28 cellular contexts compared by ENCODE assay signal in genomic region chr1:9284061-9284460, GRCh38. TPM values are rescaled to one million over a fixed set of nuclear protein-coding genes. Genes with fewer than 3 reads are reported as not detected.
DNase-seq lines count a peak whose midpoint lies in the region; ATAC-seq and TF ChIP-seq lines count a peak whose summit lies in the region.
"Had no signal": no experiment of that assay in that cellular context is flagged by ENCODE, and none has a peak within 500 bp of the region (broad histone marks: within the 10 kb centered on the region; RNA-seq: fewer than 3 reads in every experiment).

No MANE protein-coding gene starts in this region.

- peak; percentile 35 for ATAC-seq in activated CD8-positive, alpha-beta memory T cell treated with anti-CD3 and anti-CD28 coated beads, Interleukin-2, amount 10 ng/mL, durations not matched to agents 7 days and 5 days
- ATAC-seq in activated T-helper 17 cell treated with anti-CD3 and anti-CD28 coated beads, Interleukin-2, amount 50 U/mL, for 72 hours (replicated peaks) = peak; percentile 27
- ATAC-seq in naive thymus-derived CD4-positive, alpha-beta T cell = peak; percentile 48
- ATAC-seq in HG03520 (IDR thresholded peaks at IDR 0.05; ENCODE audit: unreplicated experiment) = no peak
- ATAC-seq: heart left ventricle, left lobe of liver, right cardiac atrium, WTC11 had no signal

- H3K27me3 Mint-ChIP-seq in activated CD8-positive, alpha-beta memory T cell treated with anti-CD3 and anti-CD28 coated beads, Interleukin-2, amount 10 ng/mL, durations not matched to agents 7 days and 5 days = peaks cover 2% of the 10 kb centered on the region
- H3K27me3 Mint-ChIP-seq in activated T-helper 17 cell treated with anti-CD3 and anti-CD28 coated beads, Interleukin-2, amount 50 U/mL, for 72 hours = no peaks in the 10 kb centered on the region
- peaks cover 0 to 6% (median 0%) of the 10 kb centered on the region in 5 donors for H3K27me3 Mint-ChIP-seq in naive thymus-derived CD4-positive, alpha-beta T cell

- peaks cover 0 to 7% (median 0%) of the 10 kb centered on the region in 3 experiments for H3K9me3 ChIP-seq in naive thymus-derived CD4-positive, alpha-beta T cell (ENCODE audit: control insufficient read depth in 2 of 3, low read length in 3 of 3)

- DNase-seq in activated CD8-positive, alpha-beta memory T cell treated with anti-CD3 and anti-CD28 coated beads, Interleukin-2, amount 10 ng/mL, durations not matched to agents 7 days and 5 days = peak; percentile 58
- no peak for DNase-seq in activated CD8-positive, alpha-beta memory T cell treated with anti-CD3 and anti-CD28 coated beads, Interleukin-2, amount 50 U/mL, for 4 hours
- DNase-seq in GM13976 (ENCODE audit: low spot score) = peak; percentile 38
- peak in 4 of 9 donors; percentile 35 to 42 (median 38) for DNase-seq in naive thymus-derived CD4-positive, alpha-beta T cell
- no peak for DNase-seq in SHP77 treated with DMSO at 0.1 percent for 48 hours (lab: John Stamatoyannopoulos, UW)
- no peak for DNase-seq in ureter (ENCODE audit: low spot score)
- DNase-seq: activated effector memory CD4-positive, alpha-beta T cell treated with anti-CD3 and anti-CD28 coated beads, Interleukin-2, amount 50 U/mL, for 16 hours; caudate nucleus; HCEC 1CT; heart left ventricle; NCI-H2029; NCI-H226; NCI-H748 treated with DMSO at 0.1 percent for 48 hours; nephron progenitor cell; SK-N-SH; stimulated activated CD4-positive, alpha-beta T cell treated with anti-CD3 and anti-CD28 coated beads, Interleukin-4, amount 100 ng/mL, for 4 hours; stomach; T1000 had no signal

- intact Hi-C loops in naive thymus-derived CD4-positive, alpha-beta T cell (cut with micrococcal nuclease) = loop anchor here in 1 of 2 donors (10.0 kb wide), 1 partner anchor 301 kb away; the partner anchor contains the start of gene TMEM201

- H3K4me3 Mint-ChIP-seq in activated CD8-positive, alpha-beta memory T cell treated with anti-CD3 and anti-CD28 coated beads, Interleukin-2, amount 10 ng/mL, durations not matched to agents 7 days and 5 days = peak overlapping the region; percentile 61
- H3K4me3 Mint-ChIP-seq in activated T-helper 17 cell treated with anti-CD3 and anti-CD28 coated beads, Interleukin-2, amount 50 U/mL, for 72 hours = peak overlapping the region; percentile 11
- peak overlapping the region; percentile 22 to 84 (median 48) for H3K4me3 Mint-ChIP-seq in naive thymus-derived CD4-positive, alpha-beta T cell
- H3K4me3 Mint-ChIP-seq: nephron progenitor cell, WTC11 had no signal

- peak overlapping the region; percentile 91 for H3K27ac Mint-ChIP-seq in activated CD8-positive, alpha-beta memory T cell treated with anti-CD3 and anti-CD28 coated beads, Interleukin-2, amount 10 ng/mL, durations not matched to agents 7 days and 5 days
- peak overlapping the region; percentile 59 for H3K27ac Mint-ChIP-seq in activated T-helper 17 cell treated with anti-CD3 and anti-CD28 coated beads, Interleukin-2, amount 50 U/mL, for 72 hours
- peak overlapping the region in 4 of 9 donors; percentile 13 to 85 (median 54) for H3K27ac Mint-ChIP-seq in naive thymus-derived CD4-positive, alpha-beta T cell
- H3K27ac Mint-ChIP-seq: nephron progenitor cell, WTC11 had no signal

- peaks cover 12% of the 10 kb centered on the region for H3K9me3 Mint-ChIP-seq in activated CD8-positive, alpha-beta memory T cell treated with anti-CD3 and anti-CD28 coated beads, Interleukin-2, amount 10 ng/mL, durations not matched to agents 7 days and 5 days (ENCODE audit: low read depth)
- H3K9me3 Mint-ChIP-seq in activated T-helper 17 cell treated with anti-CD3 and anti-CD28 coated beads, Interleukin-2, amount 50 U/mL, for 72 hours = peaks cover 3% of the 10 kb centered on the region
- peaks cover 0 to 47% (median 15%) of the 10 kb centered on the region in 11 donors for H3K9me3 Mint-ChIP-seq in naive thymus-derived CD4-positive, alpha-beta T cell

- CTCF ChIA-PET in activated CD8-positive, alpha-beta memory T cell treated with anti-CD3 and anti-CD28 coated beads, Interleukin-2, amount 10 ng/mL, durations not matched to agents 7 days and 5 days (lab: Charles Lee) = interaction anchor here (1.2 to 4.9 kb wide), 6 partner anchors 8 to 211 kb away, joined by 4 to 29 read pairs (median 6); no protein-coding TSS in a partner anchor
- CTCF ChIA-PET in naive thymus-derived CD4-positive, alpha-beta T cell (lab: Charles Lee) = interaction anchor here (0.6 to 1.1 kb wide), 3 partner anchors 55 to 207 kb away, joined by 3 read pairs; no protein-coding TSS in a partner anchor

- peaks cover 69% of the 10 kb centered on the region for H3K4me1 Mint-ChIP-seq in activated CD8-positive, alpha-beta memory T cell treated with anti-CD3 and anti-CD28 coated beads, Interleukin-2, amount 10 ng/mL, durations not matched to agents 7 days and 5 days
- H3K4me1 Mint-ChIP-seq in activated T-helper 17 cell treated with anti-CD3 and anti-CD28 coated beads, Interleukin-2, amount 50 U/mL, for 72 hours = peaks cover 31% of the 10 kb centered on the region
- peaks cover 21 to 63% (median 50%) of the 10 kb centered on the region in 7 donors for H3K4me1 Mint-ChIP-seq in naive thymus-derived CD4-positive, alpha-beta T cell

- H3K27me3 ChIP-seq in naive thymus-derived CD4-positive, alpha-beta T cell (ENCODE audit: control insufficient read depth in 2 of 2, insufficient read depth in 2 of 2, low read length in 2 of 2) = no peaks in the 10 kb centered on the region
- H3K27me3 ChIP-seq: ascending aorta had no signal

- H3K4me3 ChIP-seq in naive thymus-derived CD4-positive, alpha-beta T cell (ENCODE audit: low read length) = peak overlapping the region; percentile 43
- H3K4me3 ChIP-seq: ascending aorta, heart left ventricle, stomach had no signal

- in situ Hi-C loops in GM13976 (cut with MboI; ENCODE audit: low sequenced_read_pairs, unreplicated experiment) = loop anchor here (10.0 kb wide), 2 partner anchors 171 to 201 kb away; no protein-coding TSS in a partner anchor

- H3K4me1 ChIP-seq in naive thymus-derived CD4-positive, alpha-beta T cell (ENCODE audit: control insufficient read depth in 2 of 2, insufficient read depth in 2 of 2, low read length in 2 of 2) = peaks cover 24 to 32% of the 10 kb centered on the region in 2 donors
- H3K4me1 ChIP-seq: parathyroid adenoma had no signal

- peaks cover 17% of the 10 kb centered on the region for H3K36me3 Mint-ChIP-seq in activated CD8-positive, alpha-beta memory T cell treated with anti-CD3 and anti-CD28 coated beads, Interleukin-2, amount 10 ng/mL, durations not matched to agents 7 days and 5 days
- no peaks in the 10 kb centered on the region for H3K36me3 Mint-ChIP-seq in activated T-helper 17 cell treated with anti-CD3 and anti-CD28 coated beads, Interleukin-2, amount 50 U/mL, for 72 hours (ENCODE audit: low read depth)
- peaks cover 0 to 42% (median 9%) of the 10 kb centered on the region in 5 donors for H3K36me3 Mint-ChIP-seq in naive thymus-derived CD4-positive, alpha-beta T cell

- no peaks in the 10 kb centered on the region for H3K36me3 ChIP-seq in naive thymus-derived CD4-positive, alpha-beta T cell (ENCODE audit: control insufficient read depth in 2 of 3, insufficient read depth in 3 of 3, low read length in 3 of 3)
- H3K36me3 ChIP-seq: ascending aorta, heart left ventricle, stomach had no signal

- H3K27ac ChIP-seq in naive thymus-derived CD4-positive, alpha-beta T cell (ENCODE audit: low read depth, low read length) = no peak overlapping the region
- H3K27ac ChIP-seq: ascending aorta, epithelial cell of prostate, heart left ventricle, KMS-11, parathyroid adenoma, RWPE1, stomach had no signal

- TF ChIP-seq CTCF in GM13976 (IDR thresholded peaks at IDR 0.05; ENCODE audit: borderline replicate concordance, control extremely low read depth, extremely low read depth, insufficient read depth, missing control alignments) = no peak

- POLR2A ChIA-PET in naive thymus-derived CD4-positive, alpha-beta T cell (lab: Charles Lee) = no interaction called here

RNA-seq across cellular contexts. Expression of gene SPSB1, which starts 8.6 kb away (rescaled TPM):
- total RNA-seq in activated CD8-positive, alpha-beta memory T cell treated with anti-CD3 and anti-CD28 coated beads, Interleukin-2, amount 10 ng/mL, durations not matched to agents 7 days and 5 days = 1 to 10 TPM; 8.2 to 9.0 TPM
- 10 to 100 TPM in 1 of 2 donors, 1 to 10 TPM in 1; 8.1 to 14.4 TPM for total RNA-seq in activated T-helper 17 cell treated with anti-CD3 and anti-CD28 coated beads, Interleukin-2, amount 50 U/mL, for 72 hours
- 10 to 100 TPM in 1 of 5 experiments, 1 to 10 TPM in 4; 1.8 to 10.3 (median 1.9) TPM for total RNA-seq in naive thymus-derived CD4-positive, alpha-beta T cell
- 1 to 10 TPM; 1.4 to 2.8 TPM for polyA plus RNA-seq in naive thymus-derived CD4-positive, alpha-beta T cell
- total RNA-seq in ureter = 15.1 TPM

RNA-seq across cellular contexts. Expression of gene H6PD, which starts 49.5 kb away (rescaled TPM):
- total RNA-seq in activated CD8-positive, alpha-beta memory T cell treated with anti-CD3 and anti-CD28 coated beads, Interleukin-2, amount 10 ng/mL, durations not matched to agents 7 days and 5 days = 10 to 100 TPM; 13.2 to 13.5 TPM
- total RNA-seq in activated T-helper 17 cell treated with anti-CD3 and anti-CD28 coated beads, Interleukin-2, amount 50 U/mL, for 72 hours = 10 to 100 TPM in 1 of 2 donors, 1 to 10 TPM in 1; 9.3 to 12.8 TPM
- total RNA-seq in naive thymus-derived CD4-positive, alpha-beta T cell = 10 to 100 TPM; 18.6 to 27.6 (median 19.8) TPM
- 10 to 100 TPM; 12.1 to 17.4 TPM for polyA plus RNA-seq in naive thymus-derived CD4-positive, alpha-beta T cell
- total RNA-seq in ureter = 70.7 TPM

Comparison
In these comparisons a context has a peak if more than half of its experiments do, and no peak if none do; other contexts are left out.
1. DNase-seq: peak in activated CD8-positive, alpha-beta memory T cell treated with anti-CD3 and anti-CD28 coated beads, Interleukin-2, amount 10 ng/mL, durations not matched to agents 7 days and 5 days (single experiment) and GM13976 (single experiment); none in activated CD8-positive, alpha-beta memory T cell treated with anti-CD3 and anti-CD28 coated beads, Interleukin-2, amount 50 U/mL, for 4 hours (single experiment), SHP77 treated with DMSO at 0.1 percent for 48 hours (single experiment) and ureter (single experiment).
2. H3K4me3 Mint-ChIP-seq: peak in every context shown above with its lines; median percentile 61 in activated CD8-positive, alpha-beta memory T cell treated with anti-CD3 and anti-CD28 coated beads, Interleukin-2, amount 10 ng/mL, durations not matched to agents 7 days and 5 days; 48 in naive thymus-derived CD4-positive, alpha-beta T cell; 11 in activated T-helper 17 cell treated with anti-CD3 and anti-CD28 coated beads, Interleukin-2, amount 50 U/mL, for 72 hours.